13 cellular contexts compared by ENCODE assay signal in the genomic region with DNA sequence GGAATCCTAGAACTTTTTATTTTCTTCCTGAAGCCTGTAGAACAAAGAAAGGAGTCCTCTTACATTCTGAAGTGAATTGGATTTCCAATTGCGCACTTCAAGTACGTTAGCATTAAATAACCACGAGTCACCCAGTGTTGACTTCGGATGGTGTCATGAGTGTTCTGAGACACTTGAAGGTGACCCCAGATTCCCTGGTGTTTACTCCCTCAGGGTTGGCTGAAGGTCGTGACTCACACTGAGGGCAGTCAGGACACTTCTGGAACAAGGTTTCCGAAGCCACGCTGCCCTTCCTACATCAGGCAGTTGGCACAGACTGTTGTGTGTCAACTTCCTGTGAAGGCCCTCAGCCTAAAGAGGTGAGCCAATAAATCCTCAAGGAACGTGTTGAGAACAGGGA.
DNase-seq lines count a peak whose midpoint lies in the region; TF ChIP-seq lines count a peak whose summit lies in the region.
"Had no signal": no experiment of that assay in that cellular context is flagged by ENCODE, and none has a peak within 500 bp of the region (broad histone marks: within the 10 kb centered on the region; RNA-seq: fewer than 3 reads in every experiment).

No MANE protein-coding gene starts in this region.

- no peaks in the 10 kb centered on the region for H3K27me3 ChIP-seq in kidney epithelial cell (ENCODE audit: control insufficient read depth, insufficient read depth, low read length)
- H3K27me3 ChIP-seq: ovary had no signal

- DNase-seq in HS-27A (ENCODE audit: low read depth) (peak; percentile 59), cardiac fibroblast (ENCODE audit: low read depth in 2 of 2) (peak; percentile 93 to 97), kidney epithelial cell (ENCODE audit: low read depth) (peak; percentile 45), stromal cell of bone marrow (ENCODE audit: low read depth) (peak; percentile 89), KBM-7 (no peak), germinal center (ENCODE audit: low spot score) (no peak), NCI-H82 (lab: John Stamatoyannopoulos, UW) (no peak), DMS 273 treated with DMSO at 0.1 percent for 48 hours (lab: John Stamatoyannopoulos, UW) (no peak)
- DNase-seq: DND-41; NCI-H1105; stimulated activated naive CD8-positive, alpha-beta T cell treated with anti-CD3 and anti-CD28 coated beads, Interleukin-15, Interleukin-2, amounts not matched to agents 100 U/mL and 50 U/mL, for 24 hours had no signal

- TF ChIP-seq CTCF in cardiac fibroblast (IDR thresholded peaks at IDR 0.05; ENCODE audit: low read depth, low read length), result no peak
- TF ChIP-seq CTCF in kidney epithelial cell (IDR thresholded peaks at IDR 0.05; ENCODE audit: insufficient read depth, low read length, poor library complexity, severe bottlenecking), result no peak

- H3K36me3 ChIP-seq in kidney epithelial cell (ENCODE audit: control insufficient read depth, insufficient read depth, low read length), result no peaks in the 10 kb centered on the region
- H3K36me3 ChIP-seq: ovary had no signal

- H3K4me3 ChIP-seq in cardiac fibroblast (replicated peaks in 1 of 2; ENCODE audit: low read depth in 2 of 2, low read length in 2 of 2) (no peak overlapping the region), kidney epithelial cell (ENCODE audit: low read depth, low read length) (no peak overlapping the region)
- H3K4me3 ChIP-seq: ovary, SK-N-MC had no signal

- in situ Hi-C loops in KBM-7 (cut with MboI; ENCODE audit: low pct_unique_long_range_greater_than_20kb, low sequenced_read_pairs), result no loop called here

Comparison
In these comparisons a context has a peak if more than half of its experiments do, and no peak if none do; other contexts are left out.
1. DNase-seq: peak in HS-27A (single experiment), cardiac fibroblast (2 of 2), kidney epithelial cell (single experiment) and stromal cell of bone marrow (single experiment); none in KBM-7 (single experiment), germinal center (single experiment), NCI-H82 (single experiment) and DMS 273 treated with DMSO at 0.1 percent for 48 hours (single experiment).